Comparison of ENCODE assay signal across 1 cellular context in the genomic region with DNA sequence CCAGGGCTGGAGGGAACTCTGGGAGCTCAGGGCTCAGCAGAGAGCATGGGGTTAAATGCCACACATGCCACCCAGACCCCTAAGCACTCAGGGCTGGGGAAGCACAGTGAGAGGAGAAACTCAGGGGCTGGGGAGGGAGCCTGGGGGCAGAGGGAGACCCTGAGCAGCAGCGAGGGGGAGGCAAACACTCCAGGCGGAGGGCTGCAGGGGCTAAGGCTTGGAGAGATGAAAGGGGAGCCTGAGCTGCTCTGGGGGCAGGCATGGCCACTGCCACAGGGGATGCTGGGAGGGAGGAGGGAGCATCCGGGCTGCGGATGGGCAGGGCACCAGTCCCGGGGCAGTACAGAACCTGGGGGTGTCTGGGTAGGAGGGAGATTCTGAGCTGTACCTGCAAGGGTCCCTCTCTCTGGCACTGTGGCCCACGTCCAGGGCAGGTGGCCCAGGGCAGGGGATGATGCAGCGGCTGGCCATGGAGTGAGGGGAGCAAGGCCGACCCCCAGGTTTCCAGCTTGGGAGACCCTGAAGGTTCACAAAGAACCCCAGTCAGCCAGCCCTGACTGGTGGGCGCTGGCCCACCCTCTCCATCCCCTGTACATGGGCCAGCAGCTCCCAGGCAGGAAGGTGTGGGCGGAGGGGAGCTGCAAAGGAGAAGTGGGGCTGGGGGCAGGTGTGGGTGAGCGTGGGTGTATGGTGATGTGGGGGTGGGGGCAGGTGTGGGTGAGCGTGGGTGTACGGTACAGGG.
A peak's percentile ranks its signal among the peaks of the same experiment; 100 is the strongest.
TF ChIP-seq lines count a peak whose summit lies in the region.

No MANE protein-coding gene starts in this region.

TF ChIP-seq in K562, 482 proteins besides CTCF, POLR2A, EP300 and RAD21:
- no peak for TF ChIP-seq ZSCAN32 (CRISPR knock-in tag; IDR thresholded peaks at IDR 0.05)
- peak; percentile 92 for TF ChIP-seq EGR1 (conservative IDR thresholded peaks at IDR 0.05)
- no peak for TF ChIP-seq SIN3A (IDR thresholded peaks at IDR 0.05; ENCODE audit: borderline replicate concordance in 2 of 2, control insufficient read depth in 1 of 2, low read depth in 2 of 2, low read length in 2 of 2)
- TF ChIP-seq FOXA3 (CRISPR knock-in tag; conservative IDR thresholded peaks at IDR 0.05 in 1 of 2, IDR thresholded peaks at IDR 0.05 in 1 of 2), result no peak
- TF ChIP-seq RBM22 (IDR thresholded peaks at IDR 0.05; ENCODE audit: low read depth, low read length, poor library complexity, severe bottlenecking), result peak; percentile 21
- TF ChIP-seq PTBP1 (IDR thresholded peaks at IDR 0.05; ENCODE audit: low read depth, low read length), result no peak
- TF ChIP-seq BRF1 (IDR thresholded peaks at IDR 0.05; ENCODE audit: borderline replicate concordance, extremely low read depth, insufficient read length), result no peak
- no peak for TF ChIP-seq ETV1 (tag; conservative IDR thresholded peaks at IDR 0.05; ENCODE audit: low read depth)
- TF ChIP-seq ZNF586 (CRISPR knock-in tag; conservative IDR thresholded peaks at IDR 0.05), result no peak
- peak; percentile 68 for TF ChIP-seq POLR2G (IDR thresholded peaks at IDR 0.05; ENCODE audit: low read depth, low read length)
- no peak for TF ChIP-seq IFI16 (CRISPR knock-in tag; IDR thresholded peaks at IDR 0.05)
- TF ChIP-seq TEAD4 (IDR thresholded peaks at IDR 0.05; ENCODE audit: low read length), result 0 out of 2 replicates have a peak, but pooled peaks have one; percentile 16
- TF ChIP-seq TEAD4 (CRISPR knock-in tag; IDR thresholded peaks at IDR 0.05; ENCODE audit: borderline replicate concordance), result no peak
- TF ChIP-seq ERF (CRISPR knock-in tag; IDR thresholded peaks at IDR 0.05), result no peak
- TF ChIP-seq SFPQ (IDR thresholded peaks at IDR 0.05; ENCODE audit: low read depth, low read length), result no peak
